In the genomic region with DNA sequence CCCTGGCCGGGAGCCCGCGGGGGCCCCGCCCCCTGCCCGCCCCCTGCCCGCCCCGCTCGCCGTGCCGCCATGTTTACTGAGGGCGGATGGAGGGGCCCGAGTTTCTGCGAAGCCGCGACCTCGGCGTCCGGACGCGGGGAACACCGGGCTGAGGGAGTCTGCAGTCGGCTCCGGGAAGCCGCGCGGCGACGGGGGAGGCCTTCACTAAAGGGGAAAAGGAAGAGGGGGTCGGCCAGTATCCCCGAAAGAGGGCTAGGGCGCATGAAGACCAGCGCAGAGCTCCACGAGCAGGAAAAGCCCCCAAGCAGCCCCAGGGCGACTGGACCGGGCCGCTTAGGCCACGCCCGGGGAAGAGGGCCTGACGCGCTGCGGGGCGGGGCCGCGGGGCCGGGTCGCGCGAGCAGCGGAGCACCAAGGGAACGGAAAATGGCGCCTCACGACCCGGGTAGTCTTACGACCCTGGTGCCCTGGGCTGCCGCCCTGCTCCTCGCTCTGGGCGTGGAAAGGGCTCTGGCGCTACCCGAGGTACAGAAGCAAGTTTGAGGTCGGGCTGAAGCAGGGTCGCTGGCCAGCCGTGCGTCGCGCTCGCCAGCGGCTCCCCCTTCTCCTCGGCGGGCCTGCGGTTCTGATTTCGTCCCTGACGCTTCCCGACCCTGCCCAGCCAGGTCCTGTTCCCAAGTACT, we compare ENCODE assay signal across 8 cellular contexts. TPM values are rescaled to one million over a fixed set of nuclear protein-coding genes. Genes with fewer than 3 reads are reported as not detected.
DNase-seq lines count a peak whose midpoint lies in the region; ATAC-seq and TF ChIP-seq lines count a peak whose summit lies in the region.

A gene with protein sequence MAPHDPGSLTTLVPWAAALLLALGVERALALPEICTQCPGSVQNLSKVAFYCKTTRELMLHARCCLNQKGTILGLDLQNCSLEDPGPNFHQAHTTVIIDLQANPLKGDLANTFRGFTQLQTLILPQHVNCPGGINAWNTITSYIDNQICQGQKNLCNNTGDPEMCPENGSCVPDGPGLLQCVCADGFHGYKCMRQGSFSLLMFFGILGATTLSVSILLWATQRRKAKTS (plus strand): TSS at position 99 of the 683 bp plus-strand sequence. CDS start 328 bp downstream, at position 427.
A gene (minus strand): TSS at position 326 of the 683 bp plus-strand sequence. CDS start 4,618 bp downstream, outside the sequence.

- peak within 1 kb of the TSS; percentile 99 for H3K4me3 Mint-ChIP-seq in Calu3 (ENCODE audit: low read depth, unreplicated experiment)

- ATAC-seq in GM21447 (IDR thresholded peaks at IDR 0.05; ENCODE audit: unreplicated experiment): peak; percentile 71

- intact Hi-C loops in Calu3 (cut with micrococcal nuclease; ENCODE audit: unreplicated experiment): no loop called here

- peak within 1 kb of the TSS; percentile 85 for H3K27ac Mint-ChIP-seq in Calu3 (ENCODE audit: unreplicated experiment)

- peak within 1 kb of the TSS; percentile 95 for H3K4me3 ChIP-seq in HUES6 (ENCODE audit: low read depth, low read length)
- H3K4me3 ChIP-seq in NT2/D1 (ENCODE audit: insufficient read length, low read depth): peak within 1 kb of the TSS; percentile 89
- H3K4me3 ChIP-seq in endocrine pancreas (ENCODE audit: control insufficient read depth, insufficient read depth, low read length): peak within 1 kb of the TSS; percentile 88

- H3K9me3 ChIP-seq in HUES6 (ENCODE audit: control insufficient read depth, insufficient read depth, low read depth, low read length) (no peaks in the 10 kb centered on the region), NT2/D1 (ENCODE audit: insufficient read depth, low read length) (no peaks in the 10 kb centered on the region), endocrine pancreas (ENCODE audit: control insufficient read depth, low read length) (no peaks in the 10 kb centered on the region)

- H3K27me3 ChIP-seq in HUES6 (ENCODE audit: control insufficient read depth, insufficient read depth, low read length) (no peaks in the 10 kb centered on the region), NT2/D1 (ENCODE audit: insufficient read depth, insufficient read length) (no peaks in the 10 kb centered on the region), endocrine pancreas (ENCODE audit: control insufficient read depth, insufficient read depth, low read length) (no peaks in the 10 kb centered on the region)

- H3K9ac ChIP-seq in HUES6 (ENCODE audit: low read length) (peak within 1 kb of the TSS; percentile 99), NT2/D1 (ENCODE audit: insufficient read length, low read depth) (peak within 1 kb of the TSS; percentile 99), endocrine pancreas (ENCODE audit: control insufficient read depth, insufficient read depth, low read length) (peak within 1 kb of the TSS; percentile 90)

- no TSS peak for BruUV-seq in Calu3 (replicated peaks; lab: Mats Ljungman, UMichigan)

- H3K27ac ChIP-seq in HUES6 (ENCODE audit: low read depth, low read length): peak within 1 kb of the TSS; percentile 99

- peaks cover 14% of the 10 kb centered on the region for H3K4me1 ChIP-seq in HUES6 (ENCODE audit: control insufficient read depth, insufficient read depth, low read length)
- no peaks in the 10 kb centered on the region for H3K4me1 ChIP-seq in NT2/D1 (ENCODE audit: insufficient read depth, insufficient read length)
- no peaks in the 10 kb centered on the region for H3K4me1 ChIP-seq in endocrine pancreas (ENCODE audit: control insufficient read depth, insufficient read depth, low read length)

- no peaks in the 10 kb centered on the region for H3K27me3 Mint-ChIP-seq in Calu3 (ENCODE audit: unreplicated experiment)

- H3K4me1 Mint-ChIP-seq in Calu3 (ENCODE audit: low read depth, unreplicated experiment): peaks cover 22% of the 10 kb centered on the region

- TF ChIP-seq CTCF in Calu3 (IDR thresholded peaks at IDR 0.05; ENCODE audit: unreplicated experiment): no peak

- DNase-seq in Calu3 (peak; percentile 93), NT2/D1 (ENCODE audit: low read depth, low spot score) (peak; percentile 80), mesenteric fat pad (ENCODE audit: low spot score) (peak; percentile 96)
- peak; percentile 49 for DNase-seq in activated CD8-positive, alpha-beta memory T cell treated with anti-CD3 and anti-CD28 coated beads, Interleukin-2, amount 50 U/mL, for 1 hour (ENCODE audit: extremely low read depth)
- peak; percentile 70 for DNase-seq in stimulated activated CD8-positive, alpha-beta memory T cell treated with anti-CD3 and anti-CD28 coated beads, Interleukin-15, amount 100 ng/mL, for 1 hour (ENCODE audit: low read depth)

- H3K9me3 Mint-ChIP-seq in Calu3 (ENCODE audit: low read depth, unreplicated experiment): no peaks in the 10 kb centered on the region

- CTCF ChIA-PET in Calu3 (lab: Charles Lee): no interaction called here

- H3K36me3 Mint-ChIP-seq in Calu3 (ENCODE audit: insufficient read depth, unreplicated experiment): peaks cover 49% of the 10 kb centered on the region

- H3K36me3 ChIP-seq in HUES6 (ENCODE audit: control insufficient read depth, insufficient read depth, low read length) (peaks cover 46% of the 10 kb centered on the region), NT2/D1 (ENCODE audit: insufficient read depth, insufficient read length, low read length) (peaks cover 54% of the 10 kb centered on the region), endocrine pancreas (ENCODE audit: control insufficient read depth, insufficient read depth, low read length) (no peaks in the 10 kb centered on the region)

RNA-seq across cellular contexts. Expression of the first gene that starts in this region (rescaled TPM):
- total RNA-seq in Calu3 (2022) (104 and 121 TPM in 2 replicates), mesenteric fat pad (88.3 TPM)

RNA-seq across cellular contexts. Expression of the second gene that starts in this region (rescaled TPM):
- total RNA-seq in Calu3 (2022) (39.6 and 42.3 TPM in 2 replicates), mesenteric fat pad (79.3 TPM)

Comparison
In these comparisons a context has a peak if more than half of its experiments do, and no peak if none do; other contexts are left out.
1. Peak in every context shown above with its lines: DNase-seq, ATAC-seq, H3K4me3 ChIP-seq and H3K27ac ChIP-seq.